Comparison of ENCODE assay signal across 8 cellular contexts in genomic region chr12:6363330-6364036, GRCh38. TPM values are rescaled to one million over a fixed set of nuclear protein-coding genes. Genes with fewer than 3 reads are reported as not detected.
DNase-seq lines count a peak whose midpoint lies in the region; ATAC-seq and TF ChIP-seq lines count a peak whose summit lies in the region.

No MANE protein-coding gene starts in this region.

- peak; percentile 60 to 79 (median 72) for ATAC-seq in right lobe of liver

- H3K27ac ChIP-seq in HUES48 (ENCODE audit: low read depth, low read length) (peak overlapping the region; percentile 81), right lobe of liver (peak overlapping the region; percentile 91 to 98 (median 92))

- H3K4me3 ChIP-seq in BE2C (ENCODE audit: low read depth, low read length) (peak overlapping the region; percentile 21), HUES48 (ENCODE audit: low read depth, low read length) (peak overlapping the region; percentile 66), choroid plexus epithelial cell (ENCODE audit: low read depth, low read length) (peak overlapping the region; percentile 64), right lobe of liver (peak overlapping the region; percentile 59 to 78 (median 66))

- H3K9ac ChIP-seq in HUES48 (ENCODE audit: low read depth, low read length), result no peak overlapping the region; the same call in 1 of the 2 replicates

- 4% methylated on average over 21 of the region's 59 CpGs for WGBS in right lobe of liver (ENCODE audit: insufficient coverage, low coverage, low lambda C conversion rate, missing lambda C conversion rate)

- no peaks in the 10 kb centered on the region for H3K4me1 ChIP-seq in BE2C
- peaks cover 14% of the 10 kb centered on the region; the same call in 1 of the 2 replicates for H3K4me1 ChIP-seq in HUES48 (ENCODE audit: control insufficient read depth, insufficient read depth, low read length)
- H3K4me1 ChIP-seq in right lobe of liver, result peaks cover 0 to 45% (median 22%) of the 10 kb centered on the region in 4 donors

- TF ChIP-seq CTCF in BE2C (IDR thresholded peaks at IDR 0.05; ENCODE audit: low read depth, low read length) (no peak), choroid plexus epithelial cell (conservative IDR thresholded peaks at IDR 0.05; ENCODE audit: low read depth, low read length) (no peak), right lobe of liver (IDR thresholded peaks at IDR 0.05) (no peak)

- intact Hi-C loops in right lobe of liver (cut with DNase I), result no loop called here

- H3K36me3 ChIP-seq in BE2C (no peaks in the 10 kb centered on the region), HUES48 (ENCODE audit: control insufficient read depth, insufficient read depth, low read length) (peaks cover 43% of the 10 kb centered on the region), right lobe of liver (no peaks in the 10 kb centered on the region)

- DNase-seq in BE2C, result peak; percentile 74
- peak; percentile 49 to 60 for DNase-seq in activated CD4-positive, alpha-beta T cell treated with anti-CD3 and anti-CD28 coated beads for 24 hours (ENCODE audit: low read depth in 2 of 2)
- DNase-seq in choroid plexus epithelial cell (ENCODE audit: low read depth), result peak; percentile 57
- DNase-seq in right lobe of liver, result peak; percentile 84 to 86 (median 85)
- peak; percentile 41 for DNase-seq in stimulated activated CD8-positive, alpha-beta memory T cell treated with anti-CD3 and anti-CD28 coated beads, Interleukin-12 subunit alpha, Interleukin-12 subunit beta, amount 100 ng/mL, for 1 hour (ENCODE audit: low read depth)
- DNase-seq in NCI-H1417 treated with DMSO at 0.1 percent for 48 hours (lab: John Stamatoyannopoulos, UW), result no peak
- no peak for DNase-seq in cortex of kidney (lab: John Stamatoyannopoulos, UW)

- H3K9me3 ChIP-seq in BE2C, result no peaks in the 10 kb centered on the region
- H3K9me3 ChIP-seq in HUES48 (ENCODE audit: control insufficient read depth, insufficient read depth, low read length), result no peaks in the 10 kb centered on the region
- no peaks in the 10 kb centered on the region for H3K9me3 ChIP-seq in right lobe of liver

- H3K27me3 ChIP-seq in BE2C, result no peaks in the 10 kb centered on the region
- H3K27me3 ChIP-seq in HUES48 (ENCODE audit: control insufficient read depth, insufficient read depth, low read length), result no peaks in the 10 kb centered on the region
- H3K27me3 ChIP-seq in right lobe of liver, result no peaks in the 10 kb centered on the region

- TF ChIP-seq POLR2A in right lobe of liver (IDR thresholded peaks at IDR 0.05), result peak; percentile 78

RNA-seq across cellular contexts. Expression of gene SCNN1A, which starts 11.9 kb away (rescaled TPM):
- not detected for polyA plus RNA-seq in BE2C (2012; ENCODE audit: insufficient read depth, insufficient read length, low read depth)
- total RNA-seq in right lobe of liver, result 1 to 10 TPM; 2.1 to 9.5 (median 6.0) TPM

RNA-seq across cellular contexts. Expression of gene LTBR, which starts 20.5 kb away (rescaled TPM):
- 1.2 TPM for polyA plus RNA-seq in BE2C (2012; ENCODE audit: insufficient read depth, insufficient read length, low read depth)
- total RNA-seq in right lobe of liver, result 100 to 1,000 TPM in 3 of 6 experiments, 10 to 100 TPM in 3; 83.8 to 235 (median 103) TPM

RNA-seq across cellular contexts. Expression of gene TNFRSF1A, which starts 21.6 kb away (rescaled TPM):
- polyA plus RNA-seq in BE2C (2012; ENCODE audit: insufficient read depth, insufficient read length, low read depth), result 15.8 TPM
- 100 to 1,000 TPM in 4 of 6 experiments, 10 to 100 TPM in 2; 70.6 to 199 (median 117) TPM for total RNA-seq in right lobe of liver

RNA-seq across cellular contexts. Expression of gene PLEKHG6, which starts 53.0 kb away (rescaled TPM):
- 0.23 TPM for polyA plus RNA-seq in BE2C (2012; ENCODE audit: insufficient read depth, insufficient read length, low read depth)
- total RNA-seq in right lobe of liver, result 1 to 10 TPM; 2.3 to 5.5 (median 3.3) TPM

Comparison
In these comparisons a context has a peak if more than half of its experiments do, and no peak if none do; other contexts are left out.
1. DNase-seq: peak in BE2C (single experiment), activated CD4-positive, alpha-beta T cell treated with anti-CD3 and anti-CD28 coated beads for 24 hours (2 of 2), choroid plexus epithelial cell (single experiment), right lobe of liver (3 of 3) and stimulated activated CD8-positive, alpha-beta memory T cell treated with anti-CD3 and anti-CD28 coated beads, Interleukin-12 subunit alpha, Interleukin-12 subunit beta, amount 100 ng/mL, for 1 hour (single experiment); none in NCI-H1417 treated with DMSO at 0.1 percent for 48 hours (single experiment) and cortex of kidney (single experiment).
2. Peak in every context shown above with its lines, with median percentiles within 50 percentile points of each other: H3K4me3 ChIP-seq.